In the genomic region with DNA sequence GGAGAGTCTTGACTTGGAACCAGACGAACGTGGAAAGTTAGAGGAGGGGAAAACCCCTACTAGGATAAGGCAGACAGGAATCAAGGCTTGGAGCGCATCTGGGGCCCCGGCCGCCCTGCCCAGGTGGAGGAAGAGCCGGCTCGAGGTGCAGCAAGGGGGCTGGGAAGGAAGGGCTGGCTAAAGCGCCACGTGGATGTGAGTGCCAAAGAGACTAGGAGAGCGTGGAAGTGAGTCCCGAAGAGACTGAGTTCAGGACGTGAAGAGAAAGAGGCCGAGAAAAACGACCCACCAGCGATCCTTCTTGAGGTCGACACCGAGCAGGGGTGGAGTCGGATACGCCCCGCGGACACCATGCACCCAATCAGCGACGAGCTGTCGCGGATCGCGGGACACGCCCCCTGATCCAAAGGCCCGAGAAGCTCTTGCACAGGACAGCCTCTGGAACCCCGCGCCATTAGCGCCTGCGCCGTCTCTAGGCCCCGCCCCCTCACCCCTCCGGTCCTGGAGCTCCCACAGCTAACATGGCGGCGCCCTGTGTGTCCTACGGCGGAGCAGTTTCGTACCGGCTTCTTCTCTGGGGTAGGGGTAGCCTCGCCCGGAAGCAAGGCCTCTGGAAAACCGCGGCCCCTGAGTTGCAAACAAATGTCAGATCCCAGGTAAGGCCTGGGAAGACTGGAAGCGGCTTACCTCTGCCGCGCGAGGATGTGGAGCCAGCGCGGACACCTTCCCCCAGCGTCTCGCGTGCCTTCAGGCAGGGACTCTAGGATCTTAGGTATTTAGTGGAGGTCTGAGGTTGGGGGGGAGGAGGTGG, we compare ENCODE assay signal across 8 cellular contexts. TPM values are rescaled to one million over a fixed set of nuclear protein-coding genes. Genes with fewer than 3 reads are reported as not detected.
A peak's percentile ranks its signal among the peaks of the same experiment; 100 is the strongest.
DNase-seq lines count a peak whose midpoint lies in the region; ATAC-seq and TF ChIP-seq lines count a peak whose summit lies in the region.

A gene (plus strand): TSS at position 498 of the 811 bp plus-strand sequence. CDS start 24 bp downstream, at position 522.

- H2BK20ac ChIP-seq in IMR-90 (ENCODE audit: low read depth, low read length) = no peak within 1 kb of the TSS

- no peaks in the 10 kb centered on the region for H3K9me1 ChIP-seq in IMR-90 (ENCODE audit: insufficient read depth, low read length)

- no peak for TF ChIP-seq RAD21 in IMR-90 (IDR thresholded peaks at IDR 0.05; ENCODE audit: low read length)

- H3K4me3 ChIP-seq in IMR-90 (ENCODE audit: insufficient read depth, low read depth, low read length) (peak within 1 kb of the TSS; percentile 87), mononuclear cell (ENCODE audit: low read length) (peak within 1 kb of the TSS; percentile 95)

- dilution Hi-C loops in IMR-90 (cut with HindIII; ENCODE audit: low sequenced_read_pairs, unreplicated experiment) = no loop called here

- CTCF ChIA-PET in IMR-90 (lab: Yijun Ruan, JAX) = interaction anchor here (0.8 to 1.1 kb wide), 3 partner anchors 11 to 68 kb away, joined by 3 to 6 read pairs (median 3); no protein-coding TSS in a partner anchor

- H2AFZ ChIP-seq in IMR-90 (replicated peaks; ENCODE audit: low read length, poor library complexity) = peak within 1 kb of the TSS; percentile 96

- in situ Hi-C loops in IMR-90 (cut with MboI; ENCODE audit: low sequenced_read_pairs) = no loop called here

- peak within 1 kb of the TSS; percentile 78; the same call in 1 of the 2 replicates for H4K91ac ChIP-seq in IMR-90 (ENCODE audit: insufficient read depth, low read depth, low read length)

- BruUV-seq in IMR-90 (replicated peaks; lab: Mats Ljungman, UMichigan) = no TSS peak

- H3K4me1 ChIP-seq in IMR-90 (ENCODE audit: control insufficient read depth, insufficient read depth, low read length) = no peaks in the 10 kb centered on the region
- H3K4me1 ChIP-seq in mononuclear cell (ENCODE audit: insufficient read depth, low read length) = peaks cover 13% of the 10 kb centered on the region

- 1% methylated on average over 32 of the region's 55 CpGs; no CpG with 5 or more reads in 1 of the 2 experiments for WGBS in IMR-90 (ENCODE audit: extremely low coverage in 2 of 2, insufficient read length in 1 of 2), 2 experiments

- H3K23ac ChIP-seq in IMR-90 (ENCODE audit: low read depth, low read length) = peak within 1 kb of the TSS; percentile 92

- H3K27ac ChIP-seq in IMR-90 (ENCODE audit: insufficient read depth, low read length) = peak within 1 kb of the TSS; percentile 78

- ATAC-seq in GM21528 (IDR thresholded peaks at IDR 0.05; ENCODE audit: low FRiP score, unreplicated experiment) (peak; percentile 100), IMR-90 (ENCODE audit: low read depth) (peak; percentile 99)

- intact Hi-C loops in IMR-90 (cut with micrococcal nuclease) = loop anchor here (5.0 kb wide), 1 partner anchor 65 kb away; no protein-coding TSS in a partner anchor

- peak within 1 kb of the TSS; percentile 66 for H2BK120ac ChIP-seq in IMR-90 (ENCODE audit: low read depth, low read length)

- H3K4ac ChIP-seq in IMR-90 (ENCODE audit: low read depth, low read length) = peak within 1 kb of the TSS; percentile 75

- peak within 1 kb of the TSS; percentile 5; the same call in 1 of the 2 replicates for H2AK5ac ChIP-seq in IMR-90 (ENCODE audit: low read depth, low read length)

- peak within 1 kb of the TSS; percentile 82; the same call in 1 of the 2 replicates for H3K18ac ChIP-seq in IMR-90 (ENCODE audit: low read depth, low read length)

- peak within 1 kb of the TSS; percentile 83 for H3K9ac ChIP-seq in IMR-90 (ENCODE audit: low read depth, low read length)

- peak within 1 kb of the TSS; percentile 63 to 91 for H4K8ac ChIP-seq in IMR-90 (ENCODE audit: low read depth in 2 of 2, low read length in 2 of 2)

- peak within 1 kb of the TSS; percentile 81 for H3K56ac ChIP-seq in IMR-90 (ENCODE audit: extremely low read depth, insufficient read depth, low read length)

- H3K79me1 ChIP-seq in IMR-90 (ENCODE audit: low read depth in 1 of 2, low read length in 2 of 2) = peaks cover 16 to 17% of the 10 kb centered on the region in 2 experiments

- H3K9me3 ChIP-seq in IMR-90 (ENCODE audit: control insufficient read depth, insufficient read depth, low read length) = no peaks in the 10 kb centered on the region
- H3K9me3 ChIP-seq in mononuclear cell (ENCODE audit: low read depth, low read length) = no peaks in the 10 kb centered on the region

- peak within 1 kb of the TSS; percentile 99 for H3K4me2 ChIP-seq in IMR-90 (ENCODE audit: low read depth, low read length)

- DNase-seq in DMS 273 (lab: John Stamatoyannopoulos, UW; ENCODE audit: unreplicated experiment) (peak; percentile 99), IMR-90 (peak; percentile 95), OCI-M1 (lab: John Stamatoyannopoulos, UW) (peak; percentile 98), activated T-cell treated with anti-CD3 and anti-CD28 coated beads for 24 hours (ENCODE audit: low read depth) (peak; percentile 98), epidermal melanocyte (ENCODE audit: insufficient read length, low spot score) (peak; percentile 92)
- DNase-seq in stimulated activated CD8-positive, alpha-beta memory T cell treated with anti-CD3 and anti-CD28 coated beads, Interleukin-4, amount 100 ng/mL, for 1 hour (ENCODE audit: low read depth in 2 of 2, low spot score in 1 of 2) = peak; percentile 91 to 96

- H4K20me1 ChIP-seq in IMR-90 (ENCODE audit: insufficient read depth, low read length) = no peaks in the 10 kb centered on the region

- peak within 1 kb of the TSS; percentile 92 for H3K14ac ChIP-seq in IMR-90 (replicated peaks; ENCODE audit: low read depth, low read length)

- H2BK15ac ChIP-seq in IMR-90 (ENCODE audit: low read depth, low read length) = peak within 1 kb of the TSS; percentile 37; the same call in 1 of the 3 replicates

- POLR2A ChIA-PET in IMR-90 (lab: Charles Lee; ENCODE audit: unreplicated experiment) = no interaction called here

- peak; percentile 89 for TF ChIP-seq POLR2A in IMR-90 (IDR thresholded peaks at IDR 0.05; ENCODE audit: low read depth, low read length)

- TF ChIP-seq CTCF in IMR-90 (conservative IDR thresholded peaks at IDR 0.05; ENCODE audit: low read depth, low read length) = no peak

- peak within 1 kb of the TSS; percentile 87 for H4K5ac ChIP-seq in IMR-90 (ENCODE audit: low read depth, low read length)

- H2BK5ac ChIP-seq in IMR-90 (ENCODE audit: low read depth, low read length, poor library complexity, severe bottlenecking) = peak within 1 kb of the TSS; percentile 64

- H3K27me3 ChIP-seq in IMR-90 (ENCODE audit: control insufficient read depth, insufficient read depth, low read length) = no peaks in the 10 kb centered on the region
- H3K27me3 ChIP-seq in mononuclear cell (ENCODE audit: insufficient read depth, low read length) = no peaks in the 10 kb centered on the region

- H3K36me3 ChIP-seq in IMR-90 (ENCODE audit: control insufficient read depth, insufficient read depth, low read length) = no peaks in the 10 kb centered on the region

- peak within 1 kb of the TSS; percentile 84 for H2AK9ac ChIP-seq in IMR-90 (replicated peaks; ENCODE audit: low read depth, low read length, poor library complexity)

TF ChIP-seq in IMR-90, 13 proteins besides CTCF, POLR2A, EP300 and RAD21:
- TF ChIP-seq CHD1 (IDR thresholded peaks at IDR 0.05; ENCODE audit: low read depth, low read length) = 0 out of 2 replicates have a peak, but pooled peaks have one; percentile 59
- no peak for TF ChIP-seq RCOR1 (IDR thresholded peaks at IDR 0.05; ENCODE audit: insufficient replicate concordance, low read length)
- TF ChIP-seq FOS (IDR thresholded peaks at IDR 0.05; ENCODE audit: low read depth, low read length) = no peak
- peak; percentile 73; the same call in 1 of the 2 replicates for TF ChIP-seq MXI1 (IDR thresholded peaks at IDR 0.05; ENCODE audit: borderline replicate concordance, low read depth, low read length)
- no peak for TF ChIP-seq RFX5 (IDR thresholded peaks at IDR 0.05; ENCODE audit: low read depth, low read length)
- no peak for TF ChIP-seq SMC3 (IDR thresholded peaks at IDR 0.05; ENCODE audit: low read depth, low read length)
- no peak for TF ChIP-seq CEBPB (IDR thresholded peaks at IDR 0.05; ENCODE audit: low read depth, low read length)
- no peak for TF ChIP-seq BHLHE40 (IDR thresholded peaks at IDR 0.05; ENCODE audit: low read depth, low read length)
- no peak; the same call in 1 of the 2 replicates for TF ChIP-seq MAZ (IDR thresholded peaks at IDR 0.05; ENCODE audit: borderline replicate concordance, low read depth, low read length)
- TF ChIP-seq MAFK (IDR thresholded peaks at IDR 0.05; ENCODE audit: low read depth, low read length) = no peak
- TF ChIP-seq, protein P1, sequence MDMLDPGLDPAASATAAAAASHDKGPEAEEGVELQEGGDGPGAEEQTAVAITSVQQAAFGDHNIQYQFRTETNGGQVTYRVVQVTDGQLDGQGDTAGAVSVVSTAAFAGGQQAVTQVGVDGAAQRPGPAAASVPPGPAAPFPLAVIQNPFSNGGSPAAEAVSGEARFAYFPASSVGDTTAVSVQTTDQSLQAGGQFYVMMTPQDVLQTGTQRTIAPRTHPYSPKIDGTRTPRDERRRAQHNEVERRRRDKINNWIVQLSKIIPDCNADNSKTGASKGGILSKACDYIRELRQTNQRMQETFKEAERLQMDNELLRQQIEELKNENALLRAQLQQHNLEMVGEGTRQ (IDR thresholded peaks at IDR 0.05; ENCODE audit: low read depth, low read length) = no peak; the same call in 1 of the 2 replicates
- TF ChIP-seq, protein P2, sequence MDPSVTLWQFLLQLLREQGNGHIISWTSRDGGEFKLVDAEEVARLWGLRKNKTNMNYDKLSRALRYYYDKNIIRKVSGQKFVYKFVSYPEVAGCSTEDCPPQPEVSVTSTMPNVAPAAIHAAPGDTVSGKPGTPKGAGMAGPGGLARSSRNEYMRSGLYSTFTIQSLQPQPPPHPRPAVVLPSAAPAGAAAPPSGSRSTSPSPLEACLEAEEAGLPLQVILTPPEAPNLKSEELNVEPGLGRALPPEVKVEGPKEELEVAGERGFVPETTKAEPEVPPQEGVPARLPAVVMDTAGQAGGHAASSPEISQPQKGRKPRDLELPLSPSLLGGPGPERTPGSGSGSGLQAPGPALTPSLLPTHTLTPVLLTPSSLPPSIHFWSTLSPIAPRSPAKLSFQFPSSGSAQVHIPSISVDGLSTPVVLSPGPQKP (IDR thresholded peaks at IDR 0.05; ENCODE audit: borderline replicate concordance, low read depth, low read length) = no peak
- no peak for TF ChIP-seq NFE2L2 (IDR thresholded peaks at IDR 0.05; ENCODE audit: low read depth, low read length)

RNA-seq across cellular contexts. Expression of the gene that starts here (rescaled TPM):
- total RNA-seq in IMR-90 (2012; rRNA removed) (20.6 and 36.7 TPM in 2 replicates), mononuclear cell (8.8 TPM)
- polyA plus RNA-seq in IMR-90 (2012; rRNA removed) = 27.7 and 32.1 TPM in 2 replicates
- polyA plus RNA-seq in IMR-90 (2012; cell fraction: cytosol; rRNA removed) = 10.9 and 34.2 TPM in 2 replicates
- polyA plus RNA-seq in IMR-90 (2012; cell fraction: nucleus; rRNA removed; ENCODE audit: low replicate concordance) = 10.9 and 48.1 TPM in 2 replicates

Comparison
In these comparisons a context has a peak if more than half of its experiments do, and no peak if none do; other contexts are left out.
1. Peak in every context shown above with its lines: DNase-seq, ATAC-seq, H3K4me3 ChIP-seq and H3K27ac ChIP-seq.